Comparison of ENCODE assay signal across 21 cellular contexts in genomic region chr16:50459681-50460080, GRCh38.
DNase-seq lines count a peak whose midpoint lies in the region; ATAC-seq, FAIRE-seq and TF ChIP-seq lines count a peak whose summit lies in the region.
"Had no signal": no experiment of that assay in that cellular context is flagged by ENCODE, and none has a peak within 500 bp of the region (broad histone marks: within the 10 kb centered on the region; RNA-seq: fewer than 3 reads in every experiment).

No MANE protein-coding gene starts in this region.

- H3K9me3 ChIP-seq in HUES64 (ENCODE audit: insufficient read depth, low read depth, low read length) (no peaks in the 10 kb centered on the region), neural cell (ENCODE audit: low read length) (no peaks in the 10 kb centered on the region), spleen (no peaks in the 10 kb centered on the region), gastrocnemius medialis (no peaks in the 10 kb centered on the region)
- H3K9me3 ChIP-seq: BE2C, SJCRH30 had no signal

- H3K27me3 ChIP-seq in HUES64 (ENCODE audit: insufficient read depth, low read length) (peaks cover 9% of the 10 kb centered on the region; the same call in 1 of the 2 replicates), bronchial epithelial cell (ENCODE audit: control insufficient read depth, insufficient read depth, low read length) (peaks cover 4% of the 10 kb centered on the region), neural cell (ENCODE audit: insufficient read depth, low read depth, low read length) (no peaks in the 10 kb centered on the region), spleen (replicated peaks in 1 of 7) (peaks cover 0 to 41% (median 0%) of the 10 kb centered on the region in 7 donors), gastrocnemius medialis (peaks cover 0 to 8% (median 3%) of the 10 kb centered on the region in 3 donors)
- H3K27me3 ChIP-seq: BE2C had no signal

- no peak for TF ChIP-seq EP300 in neural cell (conservative IDR thresholded peaks at IDR 0.05; ENCODE audit: poor library complexity, severe bottlenecking)

- no peaks in the 10 kb centered on the region for H3K79me2 ChIP-seq in neural cell (replicated peaks; ENCODE audit: insufficient read depth, low read length)

- in situ Hi-C loops in gastrocnemius medialis (cut with MboI; ENCODE audit: low sequenced_read_pairs in 4 of 4) = no loop called here

- peak overlapping the region; percentile 36 for H3K4me2 ChIP-seq in neural cell (ENCODE audit: low read length)

- TF ChIP-seq POLR2A in spleen (IDR thresholded peaks at IDR 0.05) (no peak), gastrocnemius medialis (IDR thresholded peaks at IDR 0.05) (no peak)

- no peaks in the 10 kb centered on the region for H3F3A ChIP-seq in neural cell (ENCODE audit: insufficient read depth, low read length, poor library complexity, severe bottlenecking)

- WGBS in HUES64 = 62% methylated on average over 9 of the region's 9 CpGs
- WGBS in spleen, 5 donors = 65 to 79% (median 73%) methylated on average over 9 of the region's 9 CpGs

- TF ChIP-seq CTCF in bronchial epithelial cell (IDR thresholded peaks at IDR 0.05; ENCODE audit: insufficient read depth, low read length, severe bottlenecking) (no peak), neural cell (IDR thresholded peaks at IDR 0.05; ENCODE audit: poor library complexity, severe bottlenecking) (no peak), spleen (IDR thresholded peaks at IDR 0.05 in 8 of 11, conservative IDR thresholded peaks at IDR 0.05 in 3 of 11) (no peak), gastrocnemius medialis (IDR thresholded peaks at IDR 0.05 in 4 of 5, conservative IDR thresholded peaks at IDR 0.05 in 1 of 5) (no peak)

- no peak overlapping the region for H3K4me3 ChIP-seq in HUES64 (ENCODE audit: low read length)
- no peak overlapping the region for H3K4me3 ChIP-seq in bronchial epithelial cell (ENCODE audit: low read depth, low read length)
- H3K4me3 ChIP-seq in neural cell (ENCODE audit: low read length) = peak overlapping the region; percentile 32
- H3K4me3 ChIP-seq in spleen = no peak overlapping the region
- no peak overlapping the region for H3K4me3 ChIP-seq in gastrocnemius medialis
- H3K4me3 ChIP-seq: SJCRH30 had no signal

- H4K20me1 ChIP-seq in neural cell (ENCODE audit: insufficient read depth) = no peaks in the 10 kb centered on the region

- peak overlapping the region; percentile 15 for H2AFZ ChIP-seq in neural cell (ENCODE audit: low read depth, low read length)

- no peak for TF ChIP-seq RAD21 in neural cell (conservative IDR thresholded peaks at IDR 0.05)

- ATAC-seq in gastrocnemius medialis = no peak
- ATAC-seq in GM21576 (IDR thresholded peaks at IDR 0.05; ENCODE audit: unreplicated experiment) = no peak
- ATAC-seq: Panc1 had no signal

- H3K4me1 ChIP-seq in HUES64 (ENCODE audit: insufficient read depth, low read length) (peaks cover 42% of the 10 kb centered on the region), spleen (no peaks in the 10 kb centered on the region), gastrocnemius medialis (no peaks in the 10 kb centered on the region)
- H3K4me1 ChIP-seq: BE2C, SJCRH30 had no signal

- peak overlapping the region; percentile 33; the same call in 1 of the 2 replicates for H3K27ac ChIP-seq in HUES64 (ENCODE audit: low read depth, low read length)
- no peak overlapping the region for H3K27ac ChIP-seq in neural cell (ENCODE audit: low read length)
- H3K27ac ChIP-seq in spleen = no peak overlapping the region
- H3K27ac ChIP-seq in gastrocnemius medialis = no peak overlapping the region
- H3K27ac ChIP-seq: SJCRH30 had no signal

- intact Hi-C loops in spleen (cut with DNase I; ENCODE audit: low total_unique reads) = no loop called here
- intact Hi-C loops in gastrocnemius medialis (cut with DNase I; ENCODE audit: low total_unique reads) = no loop called here

- H3K36me3 ChIP-seq in HUES64 (ENCODE audit: insufficient read depth, low read length) = no peaks in the 10 kb centered on the region
- H3K36me3 ChIP-seq in bronchial epithelial cell (ENCODE audit: control insufficient read depth, insufficient read depth, low read length) = no peaks in the 10 kb centered on the region
- H3K36me3 ChIP-seq in neural cell (ENCODE audit: insufficient read depth, low read length) = no peaks in the 10 kb centered on the region
- no peaks in the 10 kb centered on the region for H3K36me3 ChIP-seq in spleen
- no peaks in the 10 kb centered on the region for H3K36me3 ChIP-seq in gastrocnemius medialis
- H3K36me3 ChIP-seq: BE2C, SJCRH30 had no signal

- H3K9ac ChIP-seq in HUES64 (ENCODE audit: low read depth, low read length) (no peak overlapping the region), neural cell (ENCODE audit: low read length) (no peak overlapping the region)

- peak; percentile 28 for FAIRE-seq in bronchial epithelial cell (lab: Jason Lieb, UNC)

- DNase-seq in bronchial epithelial cell (ENCODE audit: low read depth) (no peak), spleen (peak; percentile 42), HT-29 (ENCODE audit: low spot score) (no peak), gastrocnemius medialis (no peak)
- DNase-seq: BE2C; EL; GF-D8; H7; HFFc6; KG1; NCI-H1092 treated with DMSO at 0.1 percent for 48 hours; NCI-H1436 treated with DMSO at 0.1 percent for 48 hours; NCI-H2029; NCI-H2227 treated with DMSO at 0.1 percent for 48 hours; NCI-H510A; NK-92 treated with Interleukin-12 subunit alpha and Interleukin-12 subunit beta, amount 100 ng/mL, for 24 hours; SJCRH30 had no signal

- no peaks in the 10 kb centered on the region for H3K9me2 ChIP-seq in neural cell (ENCODE audit: insufficient read depth, low read length)

TF ChIP-seq in neural cell, 6 proteins besides CTCF, POLR2A, EP300 and RAD21:
- TF ChIP-seq SMC3 (conservative IDR thresholded peaks at IDR 0.05; ENCODE audit: poor library complexity) (no peak), MXI1 (conservative IDR thresholded peaks at IDR 0.05; ENCODE audit: poor library complexity, severe bottlenecking) (no peak), POLR2AphosphoS5 (IDR thresholded peaks at IDR 0.05) (no peak), EZH2 (IDR thresholded peaks at IDR 0.05; ENCODE audit: borderline replicate concordance, insufficient read depth, low read length, poor library complexity, severe bottlenecking) (no peak), REST (IDR thresholded peaks at IDR 0.05; ENCODE audit: borderline replicate concordance) (no peak), TAF1 (IDR thresholded peaks at IDR 0.05; ENCODE audit: low read depth) (no peak)
